12 cellular contexts compared by ENCODE assay signal in the genomic region with DNA sequence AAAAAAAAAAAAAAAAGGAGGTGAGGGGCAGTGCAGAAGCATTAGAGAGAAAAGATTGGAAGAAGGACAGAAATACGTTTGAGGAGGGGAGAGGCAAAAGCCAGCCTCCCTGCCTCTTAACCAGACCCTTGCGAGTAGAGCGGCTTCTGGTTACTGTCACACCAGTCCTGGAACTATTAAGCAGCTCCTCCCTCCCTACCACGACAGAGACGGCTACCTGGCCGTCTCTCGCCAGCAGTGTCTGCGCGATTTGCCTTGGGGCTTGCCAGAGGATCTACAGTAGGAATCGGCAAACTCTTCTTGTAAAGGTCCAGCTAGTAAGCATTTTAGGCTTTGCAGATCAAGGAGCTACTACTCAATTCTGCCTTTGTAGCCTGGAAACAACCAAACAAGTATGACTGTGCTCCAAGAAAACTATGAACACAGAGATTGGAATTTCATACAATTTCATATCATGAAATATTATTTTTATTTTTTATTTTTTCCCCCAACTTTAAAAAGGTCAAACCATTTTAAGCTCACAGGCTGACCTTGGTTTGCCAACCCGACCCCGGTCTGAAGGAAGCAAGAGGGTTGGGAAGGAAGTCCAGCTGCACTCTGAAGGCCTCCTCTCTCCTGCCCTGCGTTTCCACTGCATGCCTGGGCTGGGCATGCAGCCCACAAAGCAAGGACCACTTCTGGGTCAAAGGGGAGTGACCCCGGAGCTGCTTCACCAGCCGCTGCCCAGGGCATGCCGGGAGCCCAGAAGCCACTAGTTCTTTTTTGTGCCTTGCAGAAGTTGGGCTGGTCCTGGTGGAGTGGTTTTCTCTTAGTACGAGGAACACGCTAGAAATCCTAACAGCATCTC.
"Had no signal": no experiment of that assay in that cellular context is flagged by ENCODE, and none has a peak within 500 bp of the region (broad histone marks: within the 10 kb centered on the region; RNA-seq: fewer than 3 reads in every experiment).

No MANE protein-coding gene starts in this region.

- H3K27me3 ChIP-seq: adrenal gland, heart left ventricle, uterus had no signal

- H3K4me3 ChIP-seq: adrenal gland, heart left ventricle, left ventricle myocardium inferior, uterus had no signal

- H3K36me3 ChIP-seq: adrenal gland, uterus had no signal

- H3K4me1 ChIP-seq: adrenal gland, foreskin keratinocyte, uterus had no signal

- DNase-seq: activated CD4-positive, alpha-beta T cell treated with anti-CD3 and anti-CD28 coated beads, Interleukin-2, amount 50 U/mL, for 1 hour; activated naive CD4-positive, alpha-beta T cell treated with anti-CD3 and anti-CD28 coated beads, Interleukin-2, amount 10 ng/mL, durations not matched to agents 7 days and 5 days; adrenal gland; central memory CD4-positive, alpha-beta T cell; effector memory CD8-positive, alpha-beta T cell; foreskin keratinocyte; heart left ventricle; kidney; left ventricle myocardium inferior; stimulated activated CD4-positive, alpha-beta T cell treated with anti-CD3 and anti-CD28 coated beads, Interleukin-4, amount 100 ng/mL, for 1 hour; stimulated activated naive CD8-positive, alpha-beta T cell treated with anti-CD3 and anti-CD28 coated beads, Interleukin-15, amount 100 ng/mL, for 72 hours; uterus had no signal

- H3K9me3 ChIP-seq: adrenal gland, heart left ventricle, left ventricle myocardium inferior, uterus had no signal

- H3K27ac ChIP-seq: adrenal gland, foreskin keratinocyte, left ventricle myocardium inferior, uterus had no signal
